ENCODE assay signal across 9 cellular contexts in the genomic region with DNA sequence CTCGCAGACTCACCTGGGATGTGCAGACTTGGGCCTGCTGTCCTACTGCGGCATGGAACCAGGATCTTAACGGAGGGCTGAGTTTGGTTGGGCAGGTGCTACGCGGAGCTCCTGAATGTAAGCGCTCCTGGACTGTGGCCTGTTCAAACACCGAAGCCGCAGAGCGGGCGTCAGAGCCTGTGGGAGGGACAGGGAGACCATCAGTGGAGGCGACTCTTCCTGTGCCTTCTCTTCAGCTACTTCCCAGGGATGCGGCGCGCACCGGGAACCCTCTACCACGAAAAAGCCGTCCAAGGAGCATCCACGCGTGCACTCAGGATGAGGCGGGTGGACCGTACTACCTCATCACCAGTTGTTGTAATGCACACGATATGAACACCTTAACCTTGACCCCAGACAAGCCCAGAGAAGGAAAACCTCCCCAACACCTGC. TPM values are rescaled to one million over a fixed set of nuclear protein-coding genes. Genes with fewer than 3 reads are reported as not detected.
DNase-seq lines count a peak whose midpoint lies in the region; ATAC-seq and TF ChIP-seq lines count a peak whose summit lies in the region.
"Had no signal": no experiment of that assay in that cellular context is flagged by ENCODE, and none has a peak within 500 bp of the region (broad histone marks: within the 10 kb centered on the region; RNA-seq: fewer than 3 reads in every experiment).

No MANE protein-coding gene starts in this region.

- no peak for TF ChIP-seq CTCF in foreskin fibroblast (IDR thresholded peaks at IDR 0.05; ENCODE audit: low read depth, low read length)

- peaks cover 26% of the 10 kb centered on the region for H3K4me1 Mint-ChIP-seq in activated CD4-positive, alpha-beta T cell treated with anti-CD3 and anti-CD28 coated beads, Interleukin-2, amount 10 ng/mL, durations not matched to agents 24 days and 14 days
- peaks cover 45% of the 10 kb centered on the region for H3K4me1 Mint-ChIP-seq in stimulated activated effector memory CD8-positive, alpha-beta T cell treated with anti-CD3 and anti-CD28 coated beads, Interleukin-12 subunit alpha, Interleukin-12 subunit beta, amount 100 ng/mL, for 72 hours

- peak overlapping the region; percentile 87 for H3K4me3 Mint-ChIP-seq in activated CD4-positive, alpha-beta T cell treated with anti-CD3 and anti-CD28 coated beads, Interleukin-2, amount 10 ng/mL, durations not matched to agents 24 days and 14 days
- H3K4me3 Mint-ChIP-seq in stimulated activated effector memory CD8-positive, alpha-beta T cell treated with anti-CD3 and anti-CD28 coated beads, Interleukin-12 subunit alpha, Interleukin-12 subunit beta, amount 100 ng/mL, for 72 hours: peak overlapping the region; percentile 82

- no peaks in the 10 kb centered on the region for H3K9me3 Mint-ChIP-seq in activated CD4-positive, alpha-beta T cell treated with anti-CD3 and anti-CD28 coated beads, Interleukin-2, amount 10 ng/mL, durations not matched to agents 24 days and 14 days
- H3K9me3 Mint-ChIP-seq in stimulated activated effector memory CD8-positive, alpha-beta T cell treated with anti-CD3 and anti-CD28 coated beads, Interleukin-12 subunit alpha, Interleukin-12 subunit beta, amount 100 ng/mL, for 72 hours: no peaks in the 10 kb centered on the region

- H3K27ac Mint-ChIP-seq in activated CD4-positive, alpha-beta T cell treated with anti-CD3 and anti-CD28 coated beads, Interleukin-2, amount 10 ng/mL, durations not matched to agents 24 days and 14 days: peak overlapping the region; percentile 90
- H3K27ac Mint-ChIP-seq in stimulated activated effector memory CD8-positive, alpha-beta T cell treated with anti-CD3 and anti-CD28 coated beads, Interleukin-12 subunit alpha, Interleukin-12 subunit beta, amount 100 ng/mL, for 72 hours: peak overlapping the region; percentile 91

- no peaks in the 10 kb centered on the region for H3K27me3 Mint-ChIP-seq in activated CD4-positive, alpha-beta T cell treated with anti-CD3 and anti-CD28 coated beads, Interleukin-2, amount 10 ng/mL, durations not matched to agents 24 days and 14 days

- ATAC-seq in stimulated activated effector memory CD8-positive, alpha-beta T cell treated with anti-CD3 and anti-CD28 coated beads, Interleukin-12 subunit alpha, Interleukin-12 subunit beta, amount 100 ng/mL, for 72 hours: no peak
- ATAC-seq in GM19351 (IDR thresholded peaks at IDR 0.05; ENCODE audit: unreplicated experiment): no peak

- H3K36me3 Mint-ChIP-seq in activated CD4-positive, alpha-beta T cell treated with anti-CD3 and anti-CD28 coated beads, Interleukin-2, amount 10 ng/mL, durations not matched to agents 24 days and 14 days (ENCODE audit: low read depth): peaks cover 41% of the 10 kb centered on the region
- peaks cover 72% of the 10 kb centered on the region for H3K36me3 Mint-ChIP-seq in stimulated activated effector memory CD8-positive, alpha-beta T cell treated with anti-CD3 and anti-CD28 coated beads, Interleukin-12 subunit alpha, Interleukin-12 subunit beta, amount 100 ng/mL, for 72 hours

- H3K4me3 ChIP-seq in foreskin fibroblast (ENCODE audit: low read depth in 1 of 2, low read length in 2 of 2): peak overlapping the region; percentile 75 to 76

- intact Hi-C loops in activated CD4-positive, alpha-beta T cell treated with anti-CD3 and anti-CD28 coated beads, Interleukin-2, amount 10 ng/mL, durations not matched to agents 24 days and 14 days (cut with micrococcal nuclease): no loop called here

- no peak for DNase-seq in activated CD4-positive, alpha-beta T cell treated with anti-CD3 and anti-CD28 coated beads, Interleukin-2, amount 10 ng/mL, durations not matched to agents 24 days and 14 days
- no peak for DNase-seq in activated CD4-positive, alpha-beta T cell treated with anti-CD3 and anti-CD28 coated beads for 4 hours
- peak; percentile 92 to 97 for DNase-seq in SHP77 (lab: John Stamatoyannopoulos, UW)
- DNase-seq in foreskin fibroblast: no peak
- DNase-seq in stimulated activated effector memory CD8-positive, alpha-beta T cell treated with anti-CD3 and anti-CD28 coated beads, Interleukin-12 subunit alpha, Interleukin-12 subunit beta, amount 100 ng/mL, for 72 hours (ENCODE audit: low spot score in 2 of 2): no peak
- DNase-seq in stimulated activated CD4-positive, alpha-beta T cell treated with anti-CD3 and anti-CD28 coated beads, Interleukin-12 subunit alpha, Interleukin-12 subunit beta, amount 100 ng/mL, for 4 hours: no peak
- DNase-seq in UCSD-AML1 (lab: John Stamatoyannopoulos, UW; ENCODE audit: unreplicated experiment): no peak
- DNase-seq: T1000 had no signal

RNA-seq across cellular contexts. Expression of a gene that starts 2.0 kb away (rescaled TPM):
- total RNA-seq in activated CD4-positive, alpha-beta T cell treated with anti-CD3 and anti-CD28 coated beads, Interleukin-2, amount 10 ng/mL, durations not matched to agents 24 days and 14 days: 128 TPM in 2 replicates

RNA-seq across cellular contexts. Expression of a gene that starts 56.5 kb away (rescaled TPM):
- total RNA-seq in activated CD4-positive, alpha-beta T cell treated with anti-CD3 and anti-CD28 coated beads, Interleukin-2, amount 10 ng/mL, durations not matched to agents 24 days and 14 days: 126 and 131 TPM in 2 replicates

Comparison
In these comparisons a context has a peak if more than half of its experiments do, and no peak if none do; other contexts are left out.
1. DNase-seq: peak in SHP77 (2 of 2); none in activated CD4-positive, alpha-beta T cell treated with anti-CD3 and anti-CD28 coated beads, Interleukin-2, amount 10 ng/mL, durations not matched to agents 24 days and 14 days (single experiment), activated CD4-positive, alpha-beta T cell treated with anti-CD3 and anti-CD28 coated beads for 4 hours (0 of 2), foreskin fibroblast (0 of 2), stimulated activated effector memory CD8-positive, alpha-beta T cell treated with anti-CD3 and anti-CD28 coated beads, Interleukin-12 subunit alpha, Interleukin-12 subunit beta, amount 100 ng/mL, for 72 hours (0 of 2), stimulated activated CD4-positive, alpha-beta T cell treated with anti-CD3 and anti-CD28 coated beads, Interleukin-12 subunit alpha, Interleukin-12 subunit beta, amount 100 ng/mL, for 4 hours (single experiment) and UCSD-AML1 (single experiment).